16 cellular contexts compared by ENCODE assay signal in genomic region chr3:140428380-140428779, GRCh38.
DNase-seq lines count a peak whose midpoint lies in the region; ATAC-seq and TF ChIP-seq lines count a peak whose summit lies in the region.
"Had no signal": no experiment of that assay in that cellular context is flagged by ENCODE, and none has a peak within 500 bp of the region (broad histone marks: within the 10 kb centered on the region; RNA-seq: fewer than 3 reads in every experiment).

No MANE protein-coding gene starts in this region.

- H3K27ac ChIP-seq in GM23338 (ENCODE audit: low read depth) (no peak overlapping the region), neural progenitor cell (no peak overlapping the region)
- H3K27ac ChIP-seq: 22Rv1, A549, C4-2B, GM23248 had no signal

- H3K9me3 Mint-ChIP-seq in GM23338: no peaks in the 10 kb centered on the region; the same call in 2 of the 3 replicates
- peaks cover 0 to 4% (median 0%) of the 10 kb centered on the region in 5 experiments for H3K9me3 Mint-ChIP-seq in brain
- no peaks in the 10 kb centered on the region for H3K9me3 Mint-ChIP-seq in neural progenitor cell
- H3K9me3 Mint-ChIP-seq: CD4-positive, alpha-beta T cell had no signal

- H3K4me3 Mint-ChIP-seq in GM23338 (no peak overlapping the region), brain (no peak overlapping the region), neural progenitor cell (no peak overlapping the region)
- H3K4me3 Mint-ChIP-seq: CD4-positive, alpha-beta T cell had no signal

- TF ChIP-seq CTCF in GM23338 (conservative IDR thresholded peaks at IDR 0.05; ENCODE audit: low read depth in 2 of 2): no peak
- no peak for TF ChIP-seq CTCF in brain (conservative IDR thresholded peaks at IDR 0.05)
- no peak for TF ChIP-seq CTCF in neural progenitor cell (IDR thresholded peaks at IDR 0.05)

- H3K27ac Mint-ChIP-seq in GM23338 (no peak overlapping the region), brain (peak overlapping the region in 4 of 5 experiments; percentile 7 to 65 (median 24)), neural progenitor cell (no peak overlapping the region)
- H3K27ac Mint-ChIP-seq: CD4-positive, alpha-beta T cell had no signal

- H3K36me3 Mint-ChIP-seq in GM23338 (ENCODE audit: low read depth) (no peaks in the 10 kb centered on the region), brain (no peaks in the 10 kb centered on the region), neural progenitor cell (no peaks in the 10 kb centered on the region)

- ATAC-seq in GM23338: no peak
- ATAC-seq: A549, HepG2 had no signal

- DNase-seq in NCI-H146 (lab: John Stamatoyannopoulos, UW) (peak; percentile 43), NCI-H146 treated with DMSO at 0.1 percent for 48 hours (lab: John Stamatoyannopoulos, UW; ENCODE audit: unreplicated experiment) (no peak), GM23338 (ENCODE audit: low spot score) (no peak), neural progenitor cell (ENCODE audit: low spot score) (peak; percentile 14), Kasumi-1 (lab: John Stamatoyannopoulos, UW) (no peak), HK-2 (ENCODE audit: unreplicated experiment) (no peak)
- DNase-seq: AML-193; Caco-2; CD4-positive, alpha-beta T cell; GM23248; HCEC 1CT had no signal

- no peaks in the 10 kb centered on the region for H3K79me2 ChIP-seq in GM23338 (replicated peaks; ENCODE audit: insufficient read depth)
- H3K79me2 ChIP-seq in neural progenitor cell (ENCODE audit: low read depth): no peaks in the 10 kb centered on the region

- H3K36me3 ChIP-seq in GM23338 (ENCODE audit: insufficient read depth): no peaks in the 10 kb centered on the region
- no peaks in the 10 kb centered on the region for H3K36me3 ChIP-seq in neural progenitor cell

- no peak overlapping the region for H3K4me2 ChIP-seq in GM23338
- H3K4me2 ChIP-seq in neural progenitor cell: peak overlapping the region; percentile 48
- H3K4me2 ChIP-seq: A549 had no signal

- H3K9ac ChIP-seq in neural progenitor cell: no peak overlapping the region
- H3K9ac ChIP-seq: GM23248 had no signal

- H3K4me1 ChIP-seq in GM23338 (ENCODE audit: insufficient read depth): 0 out of 2 replicates have a peak, but pooled peaks cover 3% of the 10 kb centered on the region
- H3K4me1 ChIP-seq in neural progenitor cell: peaks cover 31% of the 10 kb centered on the region
- H3K4me1 ChIP-seq: A549 had no signal

- H4K20me1 ChIP-seq in GM23338 (replicated peaks; ENCODE audit: insufficient read depth) (no peaks in the 10 kb centered on the region), neural progenitor cell (ENCODE audit: low read depth) (no peaks in the 10 kb centered on the region)

- H3K27me3 ChIP-seq in GM23338 (ENCODE audit: insufficient read depth) (no peaks in the 10 kb centered on the region), neural progenitor cell (no peaks in the 10 kb centered on the region)

- no peaks in the 10 kb centered on the region for H3K27me3 Mint-ChIP-seq in GM23338 (ENCODE audit: insufficient read depth, low read depth, poor library complexity)
- peaks cover 12% of the 10 kb centered on the region for H3K27me3 Mint-ChIP-seq in brain
- peaks cover 5% of the 10 kb centered on the region for H3K27me3 Mint-ChIP-seq in neural progenitor cell (ENCODE audit: insufficient read depth, low read depth)

- H3K4me1 Mint-ChIP-seq in GM23338: peaks cover 16% of the 10 kb centered on the region
- peaks cover 67% of the 10 kb centered on the region for H3K4me1 Mint-ChIP-seq in brain
- peaks cover 52% of the 10 kb centered on the region for H3K4me1 Mint-ChIP-seq in neural progenitor cell

- H3K9me3 ChIP-seq in neural progenitor cell (ENCODE audit: low read depth): no peaks in the 10 kb centered on the region
- H3K9me3 ChIP-seq: A549, Caco-2 had no signal

- H3K4me3 ChIP-seq in GM23338: no peak overlapping the region
- no peak overlapping the region for H3K4me3 ChIP-seq in neural progenitor cell
- H3K4me3 ChIP-seq: A549, GM23248 had no signal

- H2AFZ ChIP-seq in GM23338: peak overlapping the region; percentile 72; the same call in 1 of the 2 replicates
- H2AFZ ChIP-seq in neural progenitor cell (replicated peaks): no peak overlapping the region
- H2AFZ ChIP-seq: GM23248 had no signal

- H3K9me2 ChIP-seq in GM23338 (ENCODE audit: insufficient read depth): peaks cover 13% of the 10 kb centered on the region

- H3F3A ChIP-seq in GM23338 (replicated peaks; ENCODE audit: low read depth) (no peaks in the 10 kb centered on the region), neural progenitor cell (ENCODE audit: low read depth) (no peaks in the 10 kb centered on the region)

TF ChIP-seq in GM23338, 12 proteins besides CTCF, POLR2A, EP300 and RAD21:
- no peak for TF ChIP-seq ZNF331 (CRISPR knock-in tag; IDR thresholded peaks at IDR 0.05; ENCODE audit: low read depth)
- no peak for TF ChIP-seq ETS1 (IDR thresholded peaks at IDR 0.05)
- no peak for TF ChIP-seq STAT1 (IDR thresholded peaks at IDR 0.05; ENCODE audit: unreplicated experiment)
- no peak for TF ChIP-seq JUNB (IDR thresholded peaks at IDR 0.05; ENCODE audit: unreplicated experiment)
- TF ChIP-seq POLR2AphosphoS5 (IDR thresholded peaks at IDR 0.05; ENCODE audit: low read depth): no peak
- no peak for TF ChIP-seq ZNF462 (CRISPR knock-in tag; IDR thresholded peaks at IDR 0.05)

Comparison
In these comparisons a context has a peak if more than half of its experiments do, and no peak if none do; other contexts are left out.
1. DNase-seq: peak in NCI-H146 (single experiment) and neural progenitor cell (single experiment); none in NCI-H146 treated with DMSO at 0.1 percent for 48 hours (single experiment), GM23338 (single experiment), Kasumi-1 (0 of 2) and HK-2 (single experiment).
2. H3K27ac Mint-ChIP-seq: peak in brain (4 of 5); none in GM23338 (single experiment) and neural progenitor cell (single experiment).